ENCODE assay signal across 1 cellular context in the genomic region with DNA sequence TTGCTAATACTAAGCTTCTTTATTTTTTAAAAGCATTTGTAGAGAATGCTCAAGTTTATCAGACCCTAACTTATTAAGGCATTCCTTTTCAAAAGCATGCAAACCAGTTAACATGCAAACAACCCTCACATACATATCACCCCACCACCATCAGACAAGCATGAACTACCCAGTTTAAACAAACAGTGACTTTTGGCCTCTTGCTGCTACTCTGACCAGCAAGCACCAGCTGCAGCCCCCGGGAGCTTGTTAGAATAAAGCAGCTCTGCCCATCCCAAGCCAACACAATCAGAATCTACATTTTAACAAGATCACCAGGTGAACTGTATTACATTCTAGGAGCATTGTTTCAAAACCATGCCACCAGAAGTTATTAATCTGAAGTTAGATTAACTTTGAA.
TF ChIP-seq lines count a peak whose summit lies in the region.

No MANE protein-coding gene starts in this region.

TF ChIP-seq in HepG2, 621 proteins besides CTCF, POLR2A, EP300 and RAD21 (continued from another document):
- TF ChIP-seq ZBTB34 (CRISPR knock-in tag; IDR thresholded peaks at IDR 0.05) (no peak), ZNF44 (CRISPR knock-in tag; IDR thresholded peaks at IDR 0.05) (no peak), PAXIP1 (CRISPR knock-in tag; conservative IDR thresholded peaks at IDR 0.05) (peak; percentile 67), MATR3 (CRISPR knock-in tag; IDR thresholded peaks at IDR 0.05) (no peak), SNRNP70 (IDR thresholded peaks at IDR 0.05; ENCODE audit: low read depth, low read length) (no peak)
